ENCODE assay signal across 17 cellular contexts in the genomic region with DNA sequence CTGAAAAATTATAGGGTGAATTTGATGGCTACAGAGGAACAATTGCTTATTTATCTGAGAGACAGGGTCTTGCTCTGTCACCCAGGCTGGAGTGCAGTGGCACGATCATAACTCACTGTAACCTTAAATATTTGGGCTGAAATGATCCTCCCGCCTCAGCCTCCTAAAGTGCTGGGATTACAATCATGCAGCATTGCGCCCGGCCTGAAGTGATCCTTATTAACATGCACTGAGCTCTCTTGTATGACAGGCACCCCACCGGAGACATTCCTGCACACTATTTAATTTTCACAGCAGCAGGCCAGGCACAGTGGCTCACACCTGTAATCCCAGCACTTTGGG.
DNase-seq lines count a peak whose midpoint lies in the region; ATAC-seq and TF ChIP-seq lines count a peak whose summit lies in the region.
"Had no signal": no experiment of that assay in that cellular context is flagged by ENCODE, and none has a peak within 500 bp of the region (broad histone marks: within the 10 kb centered on the region; RNA-seq: fewer than 3 reads in every experiment).

No MANE protein-coding gene starts in this region.

- POLR2A ChIA-PET in AG04450 (lab: Yijun Ruan, JAX): interaction anchor here (0.5 kb wide), 1 partner anchor 284 kb away, joined by 3 read pairs; no protein-coding TSS in a partner anchor

- H3K27ac ChIP-seq in AG04450 (ENCODE audit: low read depth, low read length) (peak overlapping the region; percentile 71), SJSA1 (peak overlapping the region; percentile 98), left lung (peak overlapping the region; percentile 89 to 97), sigmoid colon (peak overlapping the region in 3 of 4 donors; percentile 25 to 42 (median 39))
- H3K27ac ChIP-seq: testis had no signal

- peaks cover 77% of the 10 kb centered on the region for H3K4me1 ChIP-seq in SJSA1 (replicated peaks)
- H3K4me1 ChIP-seq in left lung: peaks cover 36 to 88% of the 10 kb centered on the region in 2 donors
- H3K4me1 ChIP-seq in sigmoid colon: no peaks in the 10 kb centered on the region

- intact Hi-C loops in left lung (cut with DNase I) (no loop called here), sigmoid colon (cut with DNase I) (no loop called here)

- no peak for TF ChIP-seq POLR2A in sigmoid colon (IDR thresholded peaks at IDR 0.05)

- TF ChIP-seq EP300 in sigmoid colon (IDR thresholded peaks at IDR 0.05): no peak

- H3K9me3 ChIP-seq in AG04450 (ENCODE audit: control insufficient read depth, insufficient read depth, low read length): no peaks in the 10 kb centered on the region; the same call in 1 of the 2 replicates
- no peaks in the 10 kb centered on the region for H3K9me3 ChIP-seq in SJSA1 (replicated peaks)
- no peaks in the 10 kb centered on the region for H3K9me3 ChIP-seq in left lung
- H3K9me3 ChIP-seq in sigmoid colon: no peaks in the 10 kb centered on the region
- H3K9me3 ChIP-seq: gastroesophageal sphincter, testis had no signal

- 0 out of 2 replicates have a peak, but pooled peaks cover 3% of the 10 kb centered on the region for H3K36me3 ChIP-seq in SJSA1
- H3K36me3 ChIP-seq in left lung: no peaks in the 10 kb centered on the region
- H3K36me3 ChIP-seq in sigmoid colon: no peaks in the 10 kb centered on the region
- H3K36me3 ChIP-seq: gastroesophageal sphincter had no signal

- H3K27me3 ChIP-seq in AG04450 (ENCODE audit: control insufficient read depth, insufficient read depth, low read length) (no peaks in the 10 kb centered on the region), SJSA1 (replicated peaks) (no peaks in the 10 kb centered on the region), left lung (no peaks in the 10 kb centered on the region), sigmoid colon (no peaks in the 10 kb centered on the region)
- H3K27me3 ChIP-seq: testis had no signal

- ATAC-seq in left lung (peak; percentile 0), GM19452 (IDR thresholded peaks at IDR 0.05; ENCODE audit: unreplicated experiment) (no peak)

- TF ChIP-seq CTCF in AG04450 (IDR thresholded peaks at IDR 0.05; ENCODE audit: low read depth, low read length) (no peak), left lung (IDR thresholded peaks at IDR 0.05) (no peak), sigmoid colon (IDR thresholded peaks at IDR 0.05) (no peak)

- WGBS in sigmoid colon, 2 donors: 89 to 91% methylated on average over 5 of the region's 5 CpGs

- H3K4me3 ChIP-seq in AG04450 (ENCODE audit: low read depth, low read length) (no peak overlapping the region), SJSA1 (peak overlapping the region; percentile 7), left lung (peak overlapping the region in 1 of 2 donors; percentile 31), sigmoid colon (no peak overlapping the region)
- H3K4me3 ChIP-seq: gastroesophageal sphincter, testis had no signal

- CTCF ChIA-PET in AG04450 (lab: Charles Lee): no interaction called here

- DNase-seq in AG04450 (ENCODE audit: low read depth, low spot score) (no peak), SJSA1 (ENCODE audit: low read depth in 1 of 2, low spot score in 2 of 2) (no peak), left lung (no peak), sigmoid colon (no peak), NCI-H774 (lab: John Stamatoyannopoulos, UW) (no peak), glomerular visceral epithelial cell (ENCODE audit: extremely low spot score) (no peak), DMS79 treated with DMSO at 0.1 percent for 48 hours (lab: John Stamatoyannopoulos, UW) (no peak)
- DNase-seq: activated CD4-positive, alpha-beta T cell treated with anti-CD3 and anti-CD28 coated beads, Interleukin-2, amount 50 U/mL, for 48 hours; activated naive CD4-positive, alpha-beta T cell treated with anti-CD3 and anti-CD28 coated beads, Interleukin-2, amount 50 U/mL, for 16 hours; activated T-cell treated with anti-CD3 and anti-CD28 coated beads, Interleukin-2, amount 50 U/mL, for 24 hours; KG1; NCI-H1092; NCI-H2081 treated with DMSO at 0.1 percent for 48 hours; NCI-H510A had no signal

Comparison
In these comparisons a context has a peak if more than half of its experiments do, and no peak if none do; other contexts are left out.
1. H3K27ac ChIP-seq: peak in every context shown above with its lines; median percentile 98 in SJSA1; 93 in left lung; 71 in AG04450; 39 in sigmoid colon.